9 cellular contexts compared by ENCODE assay signal in genomic region chr17:83076930-83077329, GRCh38. TPM values are rescaled to one million over a fixed set of nuclear protein-coding genes. Genes with fewer than 3 reads are reported as not detected.
DNase-seq lines count a peak whose midpoint lies in the region; ATAC-seq and TF ChIP-seq lines count a peak whose summit lies in the region.
"Had no signal": no experiment of that assay in that cellular context is flagged by ENCODE, and none has a peak within 500 bp of the region (broad histone marks: within the 10 kb centered on the region; RNA-seq: fewer than 3 reads in every experiment).

No MANE protein-coding gene starts in this region.

- intact Hi-C loops in activated B cell treated with CpG ODN at 0.5 μM for 24 hours (cut with micrococcal nuclease), result no loop called here
- intact Hi-C loops in right lobe of liver (cut with DNase I), result no loop called here

- H3K4me1 ChIP-seq in CD4-positive, CD25-positive, alpha-beta regulatory T cell (ENCODE audit: control insufficient read depth, insufficient read depth, low read length, poor library complexity, severe bottlenecking), result peaks cover 26% of the 10 kb centered on the region
- no peaks in the 10 kb centered on the region; the same call in 1 of the 2 replicates for H3K4me1 ChIP-seq in GM23338 (ENCODE audit: insufficient read depth)
- H3K4me1 ChIP-seq in right lobe of liver, result no peaks in the 10 kb centered on the region

- no peaks in the 10 kb centered on the region for H3K9me3 ChIP-seq in CD4-positive, CD25-positive, alpha-beta regulatory T cell (ENCODE audit: control insufficient read depth in 2 of 2, low read length in 2 of 2)
- H3K9me3 ChIP-seq in right lobe of liver, result no peaks in the 10 kb centered on the region

- peaks cover 7% of the 10 kb centered on the region for H3K79me2 ChIP-seq in GM23338 (replicated peaks; ENCODE audit: insufficient read depth)

- ATAC-seq in CD4-positive, CD25-positive, alpha-beta regulatory T cell (ENCODE audit: low read depth in 2 of 2), result no peak
- no peak; the same call in 2 of the 3 replicates for ATAC-seq in GM23338
- no peak for ATAC-seq in activated B cell treated with CpG ODN at 0.5 μM for 24 hours (ENCODE audit: low read depth)
- peak in 3 of 4 donors; percentile 4 to 14 (median 10) for ATAC-seq in right lobe of liver
- no peak for ATAC-seq in HG03571 (IDR thresholded peaks at IDR 0.05; ENCODE audit: unreplicated experiment)

- H3K27me3 ChIP-seq in CD4-positive, CD25-positive, alpha-beta regulatory T cell (ENCODE audit: control insufficient read depth, insufficient read depth, low read length), result no peaks in the 10 kb centered on the region
- peaks cover 36% of the 10 kb centered on the region for H3K27me3 ChIP-seq in GM23338 (ENCODE audit: insufficient read depth)
- H3K27me3 ChIP-seq in right lobe of liver, result peaks cover 0 to 6% of the 10 kb centered on the region in 2 donors

- H3K36me3 Mint-ChIP-seq in CD4-positive, CD25-positive, alpha-beta regulatory T cell, result no peaks in the 10 kb centered on the region
- peaks cover 2% of the 10 kb centered on the region; the same call in 1 of the 3 replicates for H3K36me3 Mint-ChIP-seq in GM23338 (ENCODE audit: low read depth)
- peaks cover 1% of the 10 kb centered on the region for H3K36me3 Mint-ChIP-seq in activated B cell treated with CpG ODN at 0.5 μM for 24 hours (ENCODE audit: low read depth)

- H3K4me1 Mint-ChIP-seq in CD4-positive, CD25-positive, alpha-beta regulatory T cell, result peaks cover 0 to 21% (median 5%) of the 10 kb centered on the region in 4 donors
- H3K4me1 Mint-ChIP-seq in GM23338 (peaks cover 6% of the 10 kb centered on the region), activated B cell treated with CpG ODN at 0.5 μM for 24 hours (peaks cover 14% of the 10 kb centered on the region)

- H3F3A ChIP-seq in GM23338 (replicated peaks; ENCODE audit: low read depth), result 0 out of 2 replicates have a peak, but pooled peaks cover 1% of the 10 kb centered on the region

- H4K20me1 ChIP-seq in GM23338 (replicated peaks; ENCODE audit: insufficient read depth), result no peaks in the 10 kb centered on the region

- no peak overlapping the region for H3K4me2 ChIP-seq in GM23338

- H3K36me3 ChIP-seq in CD4-positive, CD25-positive, alpha-beta regulatory T cell (ENCODE audit: control insufficient read depth, insufficient read depth, low read length), result no peaks in the 10 kb centered on the region
- H3K36me3 ChIP-seq in GM23338 (ENCODE audit: insufficient read depth) (no peaks in the 10 kb centered on the region), right lobe of liver (no peaks in the 10 kb centered on the region)

- H3K4me3 Mint-ChIP-seq in CD4-positive, CD25-positive, alpha-beta regulatory T cell, result peak overlapping the region; percentile 2 to 88 (median 62)
- H3K4me3 Mint-ChIP-seq in GM23338, result peak overlapping the region; percentile 4; the same call in 1 of the 3 replicates
- H3K4me3 Mint-ChIP-seq in activated B cell treated with CpG ODN at 0.5 μM for 24 hours, result peak overlapping the region; percentile 50

- peak; percentile 27 to 76 for TF ChIP-seq CTCF in GM23338 (conservative IDR thresholded peaks at IDR 0.05; ENCODE audit: low read depth in 2 of 2)
- no peak for TF ChIP-seq CTCF in activated B cell treated with CpG ODN at 0.5 μM for 24 hours (IDR thresholded peaks at IDR 0.05)
- peak in 1 of 4 donors; percentile 27 for TF ChIP-seq CTCF in right lobe of liver (IDR thresholded peaks at IDR 0.05)

- CTCF ChIA-PET in activated B cell treated with CpG ODN at 0.5 μM for 24 hours (lab: Charles Lee) (no interaction called here), HEK293T (lab: Yijun Ruan, JAX) (no interaction called here)

- TF ChIP-seq POLR2A in right lobe of liver (IDR thresholded peaks at IDR 0.05), result no peak

- WGBS in right lobe of liver (ENCODE audit: insufficient coverage, low coverage, low lambda C conversion rate, missing lambda C conversion rate), result 60% methylated on average over 1 of the region's 6 CpGs

- H3K4me3 ChIP-seq in CD4-positive, CD25-positive, alpha-beta regulatory T cell (ENCODE audit: low read depth, low read length), result no peak overlapping the region
- H3K4me3 ChIP-seq in GM23338 (no peak overlapping the region), right lobe of liver (no peak overlapping the region)

- POLR2A ChIA-PET in activated B cell treated with CpG ODN at 0.5 μM for 24 hours (lab: Charles Lee), result interaction anchor here (0.8 to 1.0 kb wide), 2 partner anchors 23 to 485 kb away, joined by 3 read pairs; no protein-coding TSS in a partner anchor
- POLR2A ChIA-PET in HEK293T (lab: Yijun Ruan, JAX), result no interaction called here

- no peak overlapping the region for H2AFZ ChIP-seq in GM23338

- peaks cover 10% of the 10 kb centered on the region for H3K27me3 Mint-ChIP-seq in CD4-positive, CD25-positive, alpha-beta regulatory T cell
- H3K27me3 Mint-ChIP-seq in GM23338 (ENCODE audit: insufficient read depth, low read depth, poor library complexity) (peaks cover 22% of the 10 kb centered on the region), activated B cell treated with CpG ODN at 0.5 μM for 24 hours (peaks cover 11% of the 10 kb centered on the region)

- peaks cover 0 to 2% (median 0%) of the 10 kb centered on the region in 7 donors for H3K9me3 Mint-ChIP-seq in CD4-positive, CD25-positive, alpha-beta regulatory T cell
- H3K9me3 Mint-ChIP-seq in GM23338 (no peaks in the 10 kb centered on the region; the same call in 2 of the 3 replicates), activated B cell treated with CpG ODN at 0.5 μM for 24 hours (no peaks in the 10 kb centered on the region)

- no peak for DNase-seq in CD4-positive, CD25-positive, alpha-beta regulatory T cell
- DNase-seq in GM23338 (ENCODE audit: low spot score) (no peak), activated B cell treated with CpG ODN at 0.5 μM for 24 hours (no peak), right lobe of liver (no peak), HEK293T (ENCODE audit: extremely low spot score) (no peak), epidermal melanocyte (ENCODE audit: insufficient read length, low spot score) (no peak), NCI-H748 (lab: John Stamatoyannopoulos, UW; ENCODE audit: unreplicated experiment) (no peak)
- DNase-seq: NCI-H446 had no signal

- H3K27ac Mint-ChIP-seq in CD4-positive, CD25-positive, alpha-beta regulatory T cell, result no peak overlapping the region
- H3K27ac Mint-ChIP-seq in GM23338, result no peak overlapping the region
- H3K27ac Mint-ChIP-seq in activated B cell treated with CpG ODN at 0.5 μM for 24 hours, result no peak overlapping the region

- H3K27ac ChIP-seq in CD4-positive, CD25-positive, alpha-beta regulatory T cell (ENCODE audit: insufficient read depth, low read length, poor library complexity, severe bottlenecking), result no peak overlapping the region
- no peak overlapping the region for H3K27ac ChIP-seq in GM23338 (ENCODE audit: low read depth)
- no peak overlapping the region for H3K27ac ChIP-seq in right lobe of liver

- no peaks in the 10 kb centered on the region for H3K9me2 ChIP-seq in GM23338 (ENCODE audit: insufficient read depth)

TF ChIP-seq in GM23338, 12 proteins besides CTCF, POLR2A, EP300 and RAD21 (continues in another document):
- no peak for TF ChIP-seq EZH2 (IDR thresholded peaks at IDR 0.05; ENCODE audit: low read depth, unreplicated experiment)
- no peak for TF ChIP-seq JUNB (IDR thresholded peaks at IDR 0.05; ENCODE audit: unreplicated experiment)
- no peak for TF ChIP-seq ZNF331 (CRISPR knock-in tag; IDR thresholded peaks at IDR 0.05; ENCODE audit: low read depth)
- no peak for TF ChIP-seq NANOG (IDR thresholded peaks at IDR 0.05; ENCODE audit: borderline replicate concordance)
- TF ChIP-seq ZNF114 (CRISPR knock-in tag; IDR thresholded peaks at IDR 0.05), result no peak
- TF ChIP-seq CREB1 (CRISPR knock-in tag; IDR thresholded peaks at IDR 0.05; ENCODE audit: low read depth), result no peak

TF ChIP-seq in HEK293T, 16 proteins besides CTCF, POLR2A, EP300 and RAD21:
- TF ChIP-seq ELF4 (IDR thresholded peaks at IDR 0.05), result no peak
- no peak for TF ChIP-seq ZNF384 (IDR thresholded peaks at IDR 0.05)
- TF ChIP-seq LEF1 (IDR thresholded peaks at IDR 0.05; ENCODE audit: borderline replicate concordance), result no peak
- no peak for TF ChIP-seq NFRKB (IDR thresholded peaks at IDR 0.05)
- no peak for TF ChIP-seq ARNT (IDR thresholded peaks at IDR 0.05)
- no peak for TF ChIP-seq SUZ12 (IDR thresholded peaks at IDR 0.05)
- TF ChIP-seq BHLHE40 (IDR thresholded peaks at IDR 0.05; ENCODE audit: borderline replicate concordance), result no peak
- TF ChIP-seq FOXM1 (IDR thresholded peaks at IDR 0.05; ENCODE audit: borderline replicate concordance), result no peak
- TF ChIP-seq L3MBTL2 (conservative IDR thresholded peaks at IDR 0.05), result no peak
- TF ChIP-seq FOXK2 (IDR thresholded peaks at IDR 0.05), result no peak
- TF ChIP-seq FOXA1 (IDR thresholded peaks at IDR 0.05), result no peak
- TF ChIP-seq CTBP1 (IDR thresholded peaks at IDR 0.05; ENCODE audit: borderline replicate concordance), result no peak
- no peak for TF ChIP-seq TARDBP (IDR thresholded peaks at IDR 0.05)
TF ChIP-seq in HEK293T: peak in this region for 0.

RNA-seq across cellular contexts. Expression of gene METRNL, which starts 2.5 kb away (rescaled TPM):
- total RNA-seq in CD4-positive, CD25-positive, alpha-beta regulatory T cell, result 22.7 TPM
- 1 to 10 TPM in 1 of 4 donors, under 1 TPM in 3; 0.47 to 3.1 (median 0.74) TPM for polyA plus RNA-seq in CD4-positive, CD25-positive, alpha-beta regulatory T cell
- 17.4 and 20.2 TPM in 2 replicates for total RNA-seq in GM23338 (2014; rRNA removed; shearing (Covaris generic))
- polyA plus RNA-seq in GM23338 (2016; fragmentation: Nextera tagmentation; extraction: Ambion mirVana), result 12.2 and 16.1 TPM in 2 replicates
- 10.7 and 11.7 TPM in 2 replicates for total RNA-seq in activated B cell treated with CpG ODN at 0.5 μM for 24 hours
- total RNA-seq in right lobe of liver, result 10 to 100 TPM in 1 of 6 experiments, 1 to 10 TPM in 5; 2.3 to 18.6 (median 5.9) TPM

Comparison
In these comparisons a context has a peak if more than half of its experiments do, and no peak if none do; other contexts are left out.
1. ATAC-seq: peak in right lobe of liver (3 of 4); none in CD4-positive, CD25-positive, alpha-beta regulatory T cell (0 of 2), GM23338 (single experiment), activated B cell treated with CpG ODN at 0.5 μM for 24 hours (single experiment) and HG03571 (single experiment).
2. H3K4me3 Mint-ChIP-seq: peak in every context shown above with its lines; median percentile 62 in CD4-positive, CD25-positive, alpha-beta regulatory T cell; 50 in activated B cell treated with CpG ODN at 0.5 μM for 24 hours; 4 in GM23338.